Comparison of ENCODE assay signal across 1 cellular context in the genomic region with DNA sequence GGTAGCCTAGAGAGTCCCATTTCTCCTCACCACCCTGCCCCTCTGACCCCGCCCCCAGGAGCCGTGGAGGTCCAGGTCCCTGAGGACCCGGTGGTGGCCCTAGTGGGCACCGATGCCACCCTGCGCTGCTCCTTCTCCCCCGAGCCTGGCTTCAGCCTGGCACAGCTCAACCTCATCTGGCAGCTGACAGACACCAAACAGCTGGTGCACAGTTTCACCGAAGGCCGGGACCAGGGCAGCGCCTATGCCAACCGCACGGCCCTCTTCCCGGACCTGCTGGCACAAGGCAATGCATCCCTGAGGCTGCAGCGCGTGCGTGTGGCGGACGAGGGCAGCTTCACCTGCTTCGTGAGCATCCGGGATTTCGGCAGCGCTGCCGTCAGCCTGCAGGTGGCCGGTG. TPM values are rescaled to one million over a fixed set of nuclear protein-coding genes. Genes with fewer than 3 reads are reported as not detected.
"Had no signal": no experiment of that assay in that cellular context is flagged by ENCODE, and none has a peak within 500 bp of the region (broad histone marks: within the 10 kb centered on the region; RNA-seq: fewer than 3 reads in every experiment).

No MANE protein-coding gene starts in this region.

RNA-seq across cellular contexts. Expression of a gene that starts 19.4 kb away (rescaled TPM):
- polyA plus RNA-seq: naive thymus-derived CD8-positive, alpha-beta T cell had no signal

RNA-seq across cellular contexts. Expression of a gene that starts 49.5 kb away (rescaled TPM):
- total RNA-seq: naive thymus-derived CD8-positive, alpha-beta T cell had no signal
- polyA plus RNA-seq: naive thymus-derived CD8-positive, alpha-beta T cell had no signal
